Comparison of ENCODE assay signal across 1 cellular context in genomic region chr6:107533415-107534059, GRCh38.
TF ChIP-seq lines count a peak whose summit lies in the region.

No MANE protein-coding gene starts in this region.

TF ChIP-seq in GM23338, 12 proteins besides CTCF, POLR2A, EP300 and RAD21 (continued from another document):
- no peak for TF ChIP-seq ZNF462 (CRISPR knock-in tag; IDR thresholded peaks at IDR 0.05)
- no peak for TF ChIP-seq EZH2phosphoT487 (IDR thresholded peaks at IDR 0.05; ENCODE audit: unreplicated experiment)
- no peak for TF ChIP-seq POLR2AphosphoS5 (IDR thresholded peaks at IDR 0.05; ENCODE audit: low read depth)
